Comparison of ENCODE assay signal across 9 cellular contexts in genomic region chr9:111959468-111959941, GRCh38.
DNase-seq lines count a peak whose midpoint lies in the region; TF ChIP-seq lines count a peak whose summit lies in the region.
"Had no signal": no experiment of that assay in that cellular context is flagged by ENCODE, and none has a peak within 500 bp of the region (broad histone marks: within the 10 kb centered on the region; RNA-seq: fewer than 3 reads in every experiment).

No MANE protein-coding gene starts in this region.

- H3K36me3 ChIP-seq in ACC112 (ENCODE audit: insufficient read depth, low read length) (no peaks in the 10 kb centered on the region), prostate gland (no peaks in the 10 kb centered on the region)

- no peaks in the 10 kb centered on the region for H3K79me2 ChIP-seq in ACC112 (ENCODE audit: control insufficient read depth, insufficient read depth, low read length, unreplicated experiment)

- intact Hi-C loops in prostate gland (cut with DNase I), result no loop called here

- DNase-seq in HuH-7 (ENCODE audit: low spot score), result peak; percentile 64
- DNase-seq in astrocyte of the hippocampus (ENCODE audit: low read depth, low spot score), result peak; percentile 77
- peak; percentile 34 for DNase-seq in left kidney (ENCODE audit: low read depth, low spot score)
- DNase-seq in prostate gland (ENCODE audit: low spot score), result no peak
- no peak for DNase-seq in DMS79 (lab: John Stamatoyannopoulos, UW)
- no peak for DNase-seq in GOT3 (lab: John Stamatoyannopoulos, UW)
- DNase-seq in SKM-1 (lab: John Stamatoyannopoulos, UW; ENCODE audit: unreplicated experiment), result no peak
- DNase-seq: DMS79 treated with DMSO at 0.1 percent for 48 hours had no signal

- no peak for TF ChIP-seq CTCF in prostate gland (IDR thresholded peaks at IDR 0.05)

- no peak for TF ChIP-seq POLR2A in prostate gland (IDR thresholded peaks at IDR 0.05)

- H3K27me3 ChIP-seq in ACC112 (ENCODE audit: insufficient read depth, low read length) (no peaks in the 10 kb centered on the region), prostate gland (replicated peaks; ENCODE audit: insufficient read depth) (no peaks in the 10 kb centered on the region)

- peak overlapping the region; percentile 47; the same call in 1 of the 2 replicates for H3K4me3 ChIP-seq in ACC112 (ENCODE audit: low read depth, low read length)
- H3K4me3 ChIP-seq in prostate gland, result no peak overlapping the region

- no peaks in the 10 kb centered on the region for H3K9me3 ChIP-seq in prostate gland

- H2AFZ ChIP-seq in ACC112 (ENCODE audit: low read length, unreplicated experiment), result no peak overlapping the region

- H3K4me1 ChIP-seq in ACC112 (ENCODE audit: control insufficient read depth, insufficient read depth, low read length, unreplicated experiment), result peaks cover 47% of the 10 kb centered on the region
- H3K4me1 ChIP-seq in prostate gland (replicated peaks), result no peaks in the 10 kb centered on the region

- H3K27ac ChIP-seq in ACC112 (ENCODE audit: low read depth, low read length), result peak overlapping the region; percentile 95
- no peak overlapping the region for H3K27ac ChIP-seq in prostate gland

- 95% methylated on average over 2 of the region's 2 CpGs for WGBS in prostate gland

Comparison
In these comparisons a context has a peak if more than half of its experiments do, and no peak if none do; other contexts are left out.
1. DNase-seq: peak in HuH-7 (single experiment), astrocyte of the hippocampus (single experiment) and left kidney (single experiment); none in prostate gland (single experiment), DMS79 (single experiment), GOT3 (single experiment) and SKM-1 (single experiment).